1 cellular context compared by ENCODE assay signal in the genomic region with DNA sequence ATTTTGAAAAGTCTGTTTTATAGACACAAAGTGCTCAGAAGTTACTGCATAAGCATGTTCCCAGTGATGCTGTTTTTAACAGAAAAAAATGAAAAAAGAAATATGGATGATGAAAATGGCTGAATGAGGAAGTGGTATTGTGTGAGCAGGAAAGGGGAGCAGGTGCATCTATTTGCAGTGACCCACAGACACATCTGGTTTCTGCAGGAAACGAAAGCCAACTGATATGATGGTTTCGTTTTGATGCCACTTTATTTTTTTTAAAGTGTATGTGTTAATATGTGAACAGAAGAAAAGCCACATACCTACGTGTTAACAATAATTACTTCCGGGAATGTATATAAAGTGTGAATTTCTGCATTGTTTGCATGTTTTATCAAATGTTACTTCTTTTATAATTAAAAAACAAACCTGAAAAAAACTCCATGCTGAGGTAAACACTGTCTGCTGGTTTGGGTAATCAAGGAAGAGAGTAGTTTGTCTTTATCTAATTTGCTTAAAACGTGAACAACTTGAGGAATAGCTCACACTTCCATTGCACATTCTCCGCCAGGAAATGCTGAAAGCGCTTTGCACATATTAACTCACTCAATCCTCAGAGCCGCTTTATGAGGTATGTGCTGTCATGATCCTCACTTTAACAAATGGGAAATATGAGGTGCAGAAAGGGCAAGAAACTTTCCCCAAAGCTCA.
TF ChIP-seq lines count a peak whose summit lies in the region.

No MANE protein-coding gene starts in this region.

TF ChIP-seq in GM23338, 12 proteins besides CTCF, POLR2A, EP300 and RAD21 (continued from another document):
- no peak for TF ChIP-seq ZNF114 (CRISPR knock-in tag; IDR thresholded peaks at IDR 0.05)
- no peak for TF ChIP-seq STAT1 (IDR thresholded peaks at IDR 0.05; ENCODE audit: unreplicated experiment)
- TF ChIP-seq, protein P1, sequence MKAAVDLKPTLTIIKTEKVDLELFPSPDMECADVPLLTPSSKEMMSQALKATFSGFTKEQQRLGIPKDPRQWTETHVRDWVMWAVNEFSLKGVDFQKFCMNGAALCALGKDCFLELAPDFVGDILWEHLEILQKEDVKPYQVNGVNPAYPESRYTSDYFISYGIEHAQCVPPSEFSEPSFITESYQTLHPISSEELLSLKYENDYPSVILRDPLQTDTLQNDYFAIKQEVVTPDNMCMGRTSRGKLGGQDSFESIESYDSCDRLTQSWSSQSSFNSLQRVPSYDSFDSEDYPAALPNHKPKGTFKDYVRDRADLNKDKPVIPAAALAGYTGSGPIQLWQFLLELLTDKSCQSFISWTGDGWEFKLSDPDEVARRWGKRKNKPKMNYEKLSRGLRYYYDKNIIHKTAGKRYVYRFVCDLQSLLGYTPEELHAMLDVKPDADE (IDR thresholded peaks at IDR 0.05): no peak
- no peak for TF ChIP-seq CREB1 (CRISPR knock-in tag; IDR thresholded peaks at IDR 0.05; ENCODE audit: low read depth)
- no peak for TF ChIP-seq POLR2AphosphoS5 (IDR thresholded peaks at IDR 0.05; ENCODE audit: low read depth)
- TF ChIP-seq, protein P2, sequence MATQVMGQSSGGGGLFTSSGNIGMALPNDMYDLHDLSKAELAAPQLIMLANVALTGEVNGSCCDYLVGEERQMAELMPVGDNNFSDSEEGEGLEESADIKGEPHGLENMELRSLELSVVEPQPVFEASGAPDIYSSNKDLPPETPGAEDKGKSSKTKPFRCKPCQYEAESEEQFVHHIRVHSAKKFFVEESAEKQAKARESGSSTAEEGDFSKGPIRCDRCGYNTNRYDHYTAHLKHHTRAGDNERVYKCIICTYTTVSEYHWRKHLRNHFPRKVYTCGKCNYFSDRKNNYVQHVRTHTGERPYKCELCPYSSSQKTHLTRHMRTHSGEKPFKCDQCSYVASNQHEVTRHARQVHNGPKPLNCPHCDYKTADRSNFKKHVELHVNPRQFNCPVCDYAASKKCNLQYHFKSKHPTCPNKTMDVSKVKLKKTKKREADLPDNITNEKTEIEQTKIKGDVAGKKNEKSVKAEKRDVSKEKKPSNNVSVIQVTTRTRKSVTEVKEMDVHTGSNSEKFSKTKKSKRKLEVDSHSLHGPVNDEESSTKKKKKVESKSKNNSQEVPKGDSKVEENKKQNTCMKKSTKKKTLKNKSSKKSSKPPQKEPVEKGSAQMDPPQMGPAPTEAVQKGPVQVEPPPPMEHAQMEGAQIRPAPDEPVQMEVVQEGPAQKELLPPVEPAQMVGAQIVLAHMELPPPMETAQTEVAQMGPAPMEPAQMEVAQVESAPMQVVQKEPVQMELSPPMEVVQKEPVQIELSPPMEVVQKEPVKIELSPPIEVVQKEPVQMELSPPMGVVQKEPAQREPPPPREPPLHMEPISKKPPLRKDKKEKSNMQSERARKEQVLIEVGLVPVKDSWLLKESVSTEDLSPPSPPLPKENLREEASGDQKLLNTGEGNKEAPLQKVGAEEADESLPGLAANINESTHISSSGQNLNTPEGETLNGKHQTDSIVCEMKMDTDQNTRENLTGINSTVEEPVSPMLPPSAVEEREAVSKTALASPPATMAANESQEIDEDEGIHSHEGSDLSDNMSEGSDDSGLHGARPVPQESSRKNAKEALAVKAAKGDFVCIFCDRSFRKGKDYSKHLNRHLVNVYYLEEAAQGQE (IDR thresholded peaks at IDR 0.05; ENCODE audit: unreplicated experiment): no peak
- TF ChIP-seq JUNB (IDR thresholded peaks at IDR 0.05; ENCODE audit: unreplicated experiment): no peak
- TF ChIP-seq NANOG (IDR thresholded peaks at IDR 0.05; ENCODE audit: borderline replicate concordance): no peak
